Comparison of ENCODE assay signal across 30 cellular contexts in the genomic region with DNA sequence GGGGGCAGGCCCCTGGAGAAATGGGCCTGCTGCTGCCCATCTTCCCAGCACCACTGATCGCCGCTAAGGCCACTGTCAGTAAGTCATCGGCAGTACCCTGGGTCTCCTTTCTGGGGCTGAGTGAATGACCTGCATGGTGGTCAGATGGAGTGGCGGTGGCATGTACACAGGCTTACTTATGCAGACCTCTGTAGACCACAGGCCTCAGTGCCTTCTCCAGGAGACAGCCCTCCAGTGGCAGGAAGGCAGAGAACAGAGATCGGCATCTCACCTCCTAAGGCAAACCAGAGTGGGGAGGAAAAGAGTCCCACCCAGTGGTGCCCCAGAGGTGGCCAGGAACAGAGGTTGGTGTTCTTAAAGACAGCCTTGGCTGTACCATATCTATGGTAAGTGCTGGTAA. TPM values are rescaled to one million over a fixed set of nuclear protein-coding genes. Genes with fewer than 3 reads are reported as not detected.
"Had no signal": no experiment of that assay in that cellular context is flagged by ENCODE, and none has a peak within 500 bp of the region (broad histone marks: within the 10 kb centered on the region; RNA-seq: fewer than 3 reads in every experiment).

No MANE protein-coding gene starts in this region.

- H3K9me3 ChIP-seq: MG63 had no signal

- H3K4me3 Mint-ChIP-seq: activated CD8-positive, alpha-beta T cell treated with anti-CD3 and anti-CD28 coated beads for 36 hours; activated naive CD4-positive, alpha-beta T cell treated with anti-CD3 and anti-CD28 coated beads, Interleukin-2, amount 10 ng/mL, durations not matched to agents 7 days and 5 days; activated naive CD8-positive, alpha-beta T cell treated with anti-CD3 and anti-CD28 coated beads for 36 hours; activated T-cell treated with anti-CD3 and anti-CD28 coated beads, Interleukin-2, amount 50 U/mL, for 72 hours; T-cell had no signal

- H3K36me3 ChIP-seq: brain microvascular endothelial cell, cardiac muscle cell, MG63 had no signal

- H3K27ac ChIP-seq: brain microvascular endothelial cell, cardiac muscle cell, SK-N-MC, WERI-Rb-1 had no signal

- ATAC-seq: activated CD4-positive, CD25-positive, alpha-beta regulatory T cell treated with anti-CD3 and anti-CD28 coated beads, Interleukin-2, amount 50 U/mL, for 24 hours; activated CD8-positive, alpha-beta T cell treated with anti-CD3 and anti-CD28 coated beads for 36 hours; activated T-cell treated with anti-CD3 and anti-CD28 coated beads, Interleukin-2, amount 50 U/mL, for 72 hours; Right ventricle myocardium inferior; T-cell had no signal

- H3K27ac Mint-ChIP-seq: activated CD8-positive, alpha-beta T cell treated with anti-CD3 and anti-CD28 coated beads for 36 hours; activated naive CD4-positive, alpha-beta T cell treated with anti-CD3 and anti-CD28 coated beads, Interleukin-2, amount 10 ng/mL, durations not matched to agents 7 days and 5 days; activated naive CD8-positive, alpha-beta T cell treated with anti-CD3 and anti-CD28 coated beads for 36 hours; activated T-cell treated with anti-CD3 and anti-CD28 coated beads, Interleukin-2, amount 50 U/mL, for 72 hours; activated T-helper 2 cell treated with anti-CD3 and anti-CD28 coated beads, Interferon-gamma antibody, Interleukin-2, Interleukin-4, amounts not matched to agents 10 μg/mL and 5 μg/mL and 100 μg/mL, durations not matched to agents 14 hours and 24 hours and 36 hours; T-cell had no signal

- H3K27me3 ChIP-seq: brain microvascular endothelial cell, MG63 had no signal

- DNase-seq: activated CD4-positive, alpha-beta T cell treated with anti-CD3 and anti-CD28 coated beads for 4 hours; activated CD8-positive, alpha-beta memory T cell treated with anti-CD3 and anti-CD28 coated beads, Interleukin-2, amount 50 U/mL, for 4 hours; activated CD8-positive, alpha-beta T cell treated with anti-CD3 and anti-CD28 coated beads for 36 hours; activated gamma-delta T cell treated with Interleukin-2 at 50 U/mL for 16 hours; activated naive CD4-positive, alpha-beta T cell treated with anti-CD3 and anti-CD28 coated beads, Interleukin-2, amount 10 ng/mL, durations not matched to agents 7 days and 5 days; activated naive CD8-positive, alpha-beta T cell treated with anti-CD3 and anti-CD28 coated beads for 36 hours; activated T-cell treated with anti-CD3 and anti-CD28 coated beads, Interleukin-2, amount 50 U/mL, for 72 hours; brain microvascular endothelial cell; MG63; MV-4-11; NCI-H1092 treated with DMSO at 0.1 percent for 48 hours; NCI-H1417 treated with DMSO at 0.1 percent for 48 hours; NCI-H1694; NCI-H2029; NCI-H2107; NCI-H2171 treated with DMSO at 0.1 percent for 48 hours; NCI-H226; NCI-H526; NCI-H774; RPMI8226; T-cell; WERI-Rb-1 had no signal

- H3K4me3 ChIP-seq: cardiac muscle cell, MG63, SK-N-MC had no signal

- H3K9me3 Mint-ChIP-seq: activated CD8-positive, alpha-beta T cell treated with anti-CD3 and anti-CD28 coated beads for 36 hours; activated naive CD4-positive, alpha-beta T cell treated with anti-CD3 and anti-CD28 coated beads, Interleukin-2, amount 10 ng/mL, durations not matched to agents 7 days and 5 days; activated naive CD8-positive, alpha-beta T cell treated with anti-CD3 and anti-CD28 coated beads for 36 hours; activated T-cell treated with anti-CD3 and anti-CD28 coated beads, Interleukin-2, amount 50 U/mL, for 72 hours; activated T-helper 2 cell treated with anti-CD3 and anti-CD28 coated beads, Interferon-gamma antibody, Interleukin-2, Interleukin-4, amounts not matched to agents 10 μg/mL and 5 μg/mL and 100 μg/mL, durations not matched to agents 14 hours and 24 hours and 36 hours; T-cell had no signal

- H3K27me3 Mint-ChIP-seq: activated CD8-positive, alpha-beta T cell treated with anti-CD3 and anti-CD28 coated beads for 36 hours; activated naive CD4-positive, alpha-beta T cell treated with anti-CD3 and anti-CD28 coated beads, Interleukin-2, amount 10 ng/mL, durations not matched to agents 7 days and 5 days; activated naive CD8-positive, alpha-beta T cell treated with anti-CD3 and anti-CD28 coated beads for 36 hours; T-cell had no signal

RNA-seq across cellular contexts. Expression of gene LRRC4, which starts 22.8 kb away (rescaled TPM):
- total RNA-seq: activated CD8-positive, alpha-beta T cell treated with anti-CD3 and anti-CD28 coated beads for 36 hours; activated naive CD8-positive, alpha-beta T cell treated with anti-CD3 and anti-CD28 coated beads for 36 hours; NCI-H460; OCI-LY7; T-helper 2 cell treated with Interferon-gamma antibody and Interleukin-4, amounts not matched to agents 100 ng/mL and 5 ng/mL, for 36 hours had no signal
